Comparison of ENCODE assay signal across 8 cellular contexts in the genomic region with DNA sequence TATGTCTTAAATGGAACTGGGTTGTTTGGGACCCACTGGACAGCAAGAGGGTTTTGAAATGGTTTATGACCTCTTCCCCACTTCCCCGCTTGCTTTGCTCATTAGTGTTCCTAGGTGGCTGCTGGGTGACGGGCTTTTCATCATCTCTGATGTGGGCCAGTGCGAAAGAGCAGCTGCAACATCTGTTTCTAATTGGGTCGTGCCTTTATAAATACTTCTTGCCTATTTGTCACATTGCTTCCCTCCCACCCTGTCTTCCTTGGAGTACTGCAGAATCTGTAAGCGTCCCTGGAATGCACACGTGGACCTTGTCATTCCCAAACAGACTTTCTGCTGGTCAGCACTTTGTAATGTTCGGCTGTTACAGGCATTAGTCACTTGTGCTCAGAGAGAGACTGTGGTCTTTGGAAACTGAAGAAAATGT. TPM values are rescaled to one million over a fixed set of nuclear protein-coding genes. Genes with fewer than 3 reads are reported as not detected.
A peak's percentile ranks its signal among the peaks of the same experiment; 100 is the strongest.
DNase-seq lines count a peak whose midpoint lies in the region; ATAC-seq and TF ChIP-seq lines count a peak whose summit lies in the region.

No MANE protein-coding gene starts in this region.

- peak overlapping the region in 1 of 2 experiments; percentile 46 for H3K4me3 ChIP-seq in mesenchymal stem cell (ENCODE audit: insufficient read depth in 1 of 2, low read depth in 1 of 2, low read length in 2 of 2)
- no peak overlapping the region for H3K4me3 ChIP-seq in upper lobe of left lung
- H3K4me3 ChIP-seq in PC-9, result no peak overlapping the region

- H3K9ac ChIP-seq in mesenchymal stem cell (ENCODE audit: low read length), result peak overlapping the region; percentile 74

- H3K9me3 ChIP-seq in mesenchymal stem cell (ENCODE audit: control insufficient read depth, low read length) (no peaks in the 10 kb centered on the region), upper lobe of left lung (no peaks in the 10 kb centered on the region), PC-9 (ENCODE audit: insufficient read depth, low read depth) (no peaks in the 10 kb centered on the region)

- no peaks in the 10 kb centered on the region for H3K79me1 ChIP-seq in mesenchymal stem cell (replicated peaks; ENCODE audit: low read length, poor library complexity, severe bottlenecking)

- intact Hi-C loops in PC-9 (cut with micrococcal nuclease; ENCODE audit: unreplicated experiment), result no loop called here

- H3K36me3 ChIP-seq in mesenchymal stem cell (ENCODE audit: control insufficient read depth in 1 of 2, insufficient read depth in 2 of 2, low read depth in 1 of 2, low read length in 2 of 2) (peaks cover 3 to 4% of the 10 kb centered on the region in 2 experiments), upper lobe of left lung (no peaks in the 10 kb centered on the region), PC-9 (ENCODE audit: low read depth) (no peaks in the 10 kb centered on the region)

- TF ChIP-seq CTCF in upper lobe of left lung (IDR thresholded peaks at IDR 0.05) (no peak), PC-9 (conservative IDR thresholded peaks at IDR 0.05) (no peak)

- no peak overlapping the region for H2AFZ ChIP-seq in mesenchymal stem cell (ENCODE audit: low read depth, low read length)
- no peak overlapping the region for H2AFZ ChIP-seq in PC-9

- no peak overlapping the region for H2AK5ac ChIP-seq in mesenchymal stem cell (ENCODE audit: low read length, severe bottlenecking)

- H2BK12ac ChIP-seq in mesenchymal stem cell (ENCODE audit: low read length in 2 of 2), result no peak overlapping the region

- no peak overlapping the region for H2BK15ac ChIP-seq in mesenchymal stem cell (ENCODE audit: low read depth, poor library complexity, severe bottlenecking)

- H3K14ac ChIP-seq in mesenchymal stem cell (ENCODE audit: low read length in 2 of 2), result no peak overlapping the region

- H3K4me2 ChIP-seq in mesenchymal stem cell (ENCODE audit: low read length, poor library complexity, severe bottlenecking) (peak overlapping the region; percentile 10), PC-9 (no peak overlapping the region)

- H3K18ac ChIP-seq in mesenchymal stem cell (ENCODE audit: low read depth in 1 of 2, low read length in 2 of 2), result peak overlapping the region in 1 of 2 experiments; percentile 2

- ATAC-seq in upper lobe of left lung (ENCODE audit: low FRiP score in 2 of 2) (peak; percentile 75 to 90), GM21786 (IDR thresholded peaks at IDR 0.05; ENCODE audit: unreplicated experiment) (no peak)

- no peaks in the 10 kb centered on the region for H3K27me3 ChIP-seq in mesenchymal stem cell (ENCODE audit: control insufficient read depth in 1 of 2, insufficient read depth in 1 of 2, low read length in 2 of 2)
- no peaks in the 10 kb centered on the region for H3K27me3 ChIP-seq in upper lobe of left lung
- H3K27me3 ChIP-seq in PC-9 (ENCODE audit: insufficient read depth, low read depth), result no peaks in the 10 kb centered on the region

- H3K4ac ChIP-seq in mesenchymal stem cell (ENCODE audit: low read depth in 1 of 2, low read length in 2 of 2), result no peak overlapping the region

- H3K27ac ChIP-seq in mesenchymal stem cell (ENCODE audit: low read length, poor library complexity, severe bottlenecking) (peak overlapping the region; percentile 96), upper lobe of left lung (peak overlapping the region in 3 of 4 donors; percentile 24 to 52 (median 35)), PC-9 (no peak overlapping the region)

- H4K20me1 ChIP-seq in PC-9 (ENCODE audit: insufficient read depth), result no peaks in the 10 kb centered on the region

- no TSS peak for BruUV-seq in PC-9 (replicated peaks; lab: Mats Ljungman, UMichigan)

- peaks cover 17% of the 10 kb centered on the region for H3K4me1 ChIP-seq in mesenchymal stem cell (ENCODE audit: control insufficient read depth, insufficient read depth, low read depth, low read length)
- H3K4me1 ChIP-seq in upper lobe of left lung, result peaks cover 22 to 63% (median 46%) of the 10 kb centered on the region in 4 donors
- H3K4me1 ChIP-seq in PC-9 (replicated peaks; ENCODE audit: insufficient read depth), result peaks cover 10% of the 10 kb centered on the region; the same call in 1 of the 2 replicates

- DNase-seq in LHCN-M2 (ENCODE audit: low read depth) (peak; percentile 99), dermis blood vessel endothelial cell (peak; percentile 80), mesenchymal stem cell (peak; percentile 99), upper lobe of left lung (peak in 1 of 2 donors; percentile 23), PC-9 (no peak), middle frontal gyrus (ENCODE audit: extremely low spot score, low spot score) (no peak), NCI-H1105 treated with DMSO at 0.1 percent for 48 hours (lab: John Stamatoyannopoulos, UW) (no peak)

- H4K91ac ChIP-seq in mesenchymal stem cell (ENCODE audit: low read length), result no peak overlapping the region

- TF ChIP-seq EP300 in upper lobe of left lung (IDR thresholded peaks at IDR 0.05), result peak in 1 of 4 donors; percentile 41

- H2BK120ac ChIP-seq in mesenchymal stem cell (ENCODE audit: low read depth, low read length), result no peak overlapping the region

- POLR2A ChIA-PET in PC-9 (lab: Charles Lee; ENCODE audit: unreplicated experiment), result no interaction called here

- CTCF ChIA-PET in PC-9 (lab: Charles Lee), result no interaction called here

- no peak overlapping the region for H2BK5ac ChIP-seq in mesenchymal stem cell (ENCODE audit: low read depth, low read length, poor library complexity, severe bottlenecking)

- H3K9me2 ChIP-seq in PC-9 (ENCODE audit: insufficient read depth), result no peaks in the 10 kb centered on the region

- TF ChIP-seq POLR2A in upper lobe of left lung (IDR thresholded peaks at IDR 0.05), result no peak

- H3F3A ChIP-seq in PC-9 (ENCODE audit: insufficient read depth, low read depth), result no peaks in the 10 kb centered on the region

- H3K23ac ChIP-seq in mesenchymal stem cell (ENCODE audit: low read length in 2 of 2), result no peak overlapping the region

- 0% methylated on average over 7 of the region's 7 CpGs for WGBS in mesenchymal stem cell
- WGBS in upper lobe of left lung, 2 donors, result 56 to 66% methylated on average over 7 of the region's 7 CpGs

- H3K79me2 ChIP-seq in PC-9 (ENCODE audit: low read depth), result peaks cover 15% of the 10 kb centered on the region; the same call in 1 of the 2 replicates

- H4K8ac ChIP-seq in mesenchymal stem cell (ENCODE audit: low read length), result no peak overlapping the region

RNA-seq across cellular contexts. Expression of a gene that starts 35.2 kb away (rescaled TPM):
- total RNA-seq in LHCN-M2 (2014; rRNA removed), result 188 and 202 TPM in 2 replicates
- 173 TPM for polyA plus RNA-seq in LHCN-M2 (2012)
- 160 and 179 TPM in 2 replicates for total RNA-seq in dermis blood vessel endothelial cell
- polyA plus RNA-seq in mesenchymal stem cell (2013, experiment 1 of 2), result 510 TPM
- 468 TPM for polyA plus RNA-seq in mesenchymal stem cell (2013, experiment 2 of 2)
- total RNA-seq in upper lobe of left lung, result 100 to 1,000 TPM in 2 of 6 donors, 10 to 100 TPM in 4; 56.3 to 136 (median 94.0) TPM
- 38.8 and 48.1 TPM in 2 replicates for total RNA-seq in PC-9 (2021)

Comparison
In these comparisons a context has a peak if more than half of its experiments do, and no peak if none do; other contexts are left out.
1. DNase-seq: peak in LHCN-M2 (single experiment), dermis blood vessel endothelial cell (single experiment) and mesenchymal stem cell (single experiment); none in PC-9 (0 of 2), middle frontal gyrus (single experiment) and NCI-H1105 treated with DMSO at 0.1 percent for 48 hours (single experiment).